ENCODE assay signal across 8 cellular contexts in genomic region chr3:197793246-197793645, GRCh38. TPM values are rescaled to one million over a fixed set of nuclear protein-coding genes. Genes with fewer than 3 reads are reported as not detected.
DNase-seq lines count a peak whose midpoint lies in the region; ATAC-seq and TF ChIP-seq lines count a peak whose summit lies in the region.

No MANE protein-coding gene starts in this region.

- peak overlapping the region in 1 of 4 donors; percentile 37 for H3K27ac ChIP-seq in transverse colon

- H3K4me3 ChIP-seq in HFF-Myc (replicated peaks; ENCODE audit: low read depth, low read length) (peak overlapping the region; percentile 29; the same call in 1 of the 2 replicates), transverse colon (no peak overlapping the region)

- TF ChIP-seq POLR2A in transverse colon (IDR thresholded peaks at IDR 0.05), result no peak

- ATAC-seq in activated CD8-positive, alpha-beta T cell treated with anti-CD3 and anti-CD28 coated beads for 36 hours, result peak; percentile 63
- ATAC-seq in GM19351 (IDR thresholded peaks at IDR 0.05; ENCODE audit: unreplicated experiment), result no peak

- H3K9me3 ChIP-seq in transverse colon, result no peaks in the 10 kb centered on the region

- no peaks in the 10 kb centered on the region for H3K9me3 Mint-ChIP-seq in activated CD8-positive, alpha-beta T cell treated with anti-CD3 and anti-CD28 coated beads for 36 hours
- no peaks in the 10 kb centered on the region for H3K9me3 Mint-ChIP-seq in mesothelial cell of epicardium

- peaks cover 41% of the 10 kb centered on the region for H3K4me1 Mint-ChIP-seq in activated CD8-positive, alpha-beta T cell treated with anti-CD3 and anti-CD28 coated beads for 36 hours (ENCODE audit: low read depth)
- peaks cover 16% of the 10 kb centered on the region for H3K4me1 Mint-ChIP-seq in mesothelial cell of epicardium

- CTCF ChIA-PET in activated CD8-positive, alpha-beta T cell treated with anti-CD3 and anti-CD28 coated beads for 36 hours (lab: Charles Lee), result interaction anchor here (0.6 to 1.5 kb wide), 4 partner anchors 8 to 1368 kb away, joined by 3 to 7 read pairs (median 3); no protein-coding TSS in a partner anchor

- no peaks in the 10 kb centered on the region for H3K36me3 ChIP-seq in transverse colon

- H3K27ac Mint-ChIP-seq in activated CD8-positive, alpha-beta T cell treated with anti-CD3 and anti-CD28 coated beads for 36 hours, result peak overlapping the region; percentile 52
- peak overlapping the region; percentile 68 for H3K27ac Mint-ChIP-seq in mesothelial cell of epicardium

- in situ Hi-C loops in transverse colon (cut with MboI; ENCODE audit: low pct_ligation_motif_present in 1 of 4, low pct_unique_long_range_greater_than_20kb in 1 of 4, low sequenced_read_pairs in 3 of 4), result no loop called here

- H3K27me3 Mint-ChIP-seq in activated CD8-positive, alpha-beta T cell treated with anti-CD3 and anti-CD28 coated beads for 36 hours, result no peaks in the 10 kb centered on the region
- no peaks in the 10 kb centered on the region for H3K27me3 Mint-ChIP-seq in mesothelial cell of epicardium (ENCODE audit: low read depth)

- POLR2A ChIA-PET in activated CD8-positive, alpha-beta T cell treated with anti-CD3 and anti-CD28 coated beads for 36 hours (lab: Charles Lee), result interaction anchor here (0.6 to 1.6 kb wide), 2 partner anchors 11 to 43 kb away, joined by 3 read pairs; no protein-coding TSS in a partner anchor

- H3K27me3 ChIP-seq in transverse colon, result no peaks in the 10 kb centered on the region

- peaks cover 13 to 27% (median 22%) of the 10 kb centered on the region in 4 donors for H3K4me1 ChIP-seq in transverse colon

- intact Hi-C loops in activated CD8-positive, alpha-beta T cell treated with anti-CD3 and anti-CD28 coated beads for 36 hours (cut with micrococcal nuclease), result loop anchor here (5.0 kb wide), 1 partner anchor 46 kb away; the partner anchor contains the start of gene FYTTD1
- intact Hi-C loops in transverse colon (cut with DNase I; ENCODE audit: low total_unique reads), result no loop called here

- H3K36me3 Mint-ChIP-seq in activated CD8-positive, alpha-beta T cell treated with anti-CD3 and anti-CD28 coated beads for 36 hours (ENCODE audit: low read depth), result peaks cover 6% of the 10 kb centered on the region
- no peaks in the 10 kb centered on the region for H3K36me3 Mint-ChIP-seq in mesothelial cell of epicardium

- TF ChIP-seq CTCF in HFF-Myc (IDR thresholded peaks at IDR 0.05; ENCODE audit: low read depth, low read length, missing control alignments), result no peak
- TF ChIP-seq CTCF in activated CD8-positive, alpha-beta T cell treated with anti-CD3 and anti-CD28 coated beads for 36 hours (IDR thresholded peaks at IDR 0.05), result no peak
- TF ChIP-seq CTCF in mesothelial cell of epicardium (IDR thresholded peaks at IDR 0.05; ENCODE audit: unreplicated experiment), result no peak
- TF ChIP-seq CTCF in transverse colon (IDR thresholded peaks at IDR 0.05), result no peak

- TF ChIP-seq EP300 in transverse colon (IDR thresholded peaks at IDR 0.05; ENCODE audit: low read depth), result no peak

- WGBS in transverse colon (ENCODE audit: low coverage in 1 of 2), 2 donors, result 15 to 19% methylated on average over 2 of the region's 2 CpGs

- H3K4me3 Mint-ChIP-seq in activated CD8-positive, alpha-beta T cell treated with anti-CD3 and anti-CD28 coated beads for 36 hours, result peak overlapping the region; percentile 52
- H3K4me3 Mint-ChIP-seq in mesothelial cell of epicardium, result peak overlapping the region; percentile 45

- DNase-seq in DMS53 treated with DMSO at 0.1 percent for 48 hours (lab: John Stamatoyannopoulos, UW; ENCODE audit: unreplicated experiment) (peak; percentile 21), HFF-Myc (ENCODE audit: extremely low read depth, low read depth) (no peak), mesothelial cell of epicardium (ENCODE audit: low spot score in 2 of 2, unreplicated experiment in 2 of 2) (no peak), hypothalamus (lab: John Stamatoyannopoulos, UW) (no peak), transverse colon (no peak), epidermal melanocyte (ENCODE audit: insufficient read length, low spot score) (no peak)
- no peak for DNase-seq in activated CD8-positive, alpha-beta T cell treated with anti-CD3 and anti-CD28 coated beads for 36 hours

RNA-seq across cellular contexts. Expression of gene LRCH3, which starts 2.2 kb away (rescaled TPM):
- 10 to 100 TPM; 43.8 to 53.5 TPM for total RNA-seq in activated CD8-positive, alpha-beta T cell treated with anti-CD3 and anti-CD28 coated beads for 36 hours
- total RNA-seq in mesothelial cell of epicardium (71.8 to 83.1 TPM (median 82.6 TPM) in 3 replicates), transverse colon (100 to 1,000 TPM in 1 of 4 donors, 10 to 100 TPM in 3; 36.0 to 122 (median 51.2) TPM)

RNA-seq across cellular contexts. Expression of gene FYTTD1, which starts 43.6 kb away (rescaled TPM):
- 10 to 100 TPM; 25.4 to 27.0 TPM for total RNA-seq in activated CD8-positive, alpha-beta T cell treated with anti-CD3 and anti-CD28 coated beads for 36 hours
- 57.1 to 62.7 TPM (median 62.2 TPM) in 3 replicates for total RNA-seq in mesothelial cell of epicardium
- 10 to 100 TPM; 18.3 to 94.6 (median 33.6) TPM for total RNA-seq in transverse colon

RNA-seq across cellular contexts. Expression of gene RUBCN, which starts 56.5 kb away (rescaled TPM):
- 10 to 100 TPM; 27.3 to 27.7 TPM for total RNA-seq in activated CD8-positive, alpha-beta T cell treated with anti-CD3 and anti-CD28 coated beads for 36 hours
- total RNA-seq in mesothelial cell of epicardium (22.2 to 24.5 TPM (median 22.9 TPM) in 3 replicates), transverse colon (10 to 100 TPM; 32.2 to 64.7 (median 54.8) TPM)
